ENCODE assay signal across 8 cellular contexts in the genomic region with DNA sequence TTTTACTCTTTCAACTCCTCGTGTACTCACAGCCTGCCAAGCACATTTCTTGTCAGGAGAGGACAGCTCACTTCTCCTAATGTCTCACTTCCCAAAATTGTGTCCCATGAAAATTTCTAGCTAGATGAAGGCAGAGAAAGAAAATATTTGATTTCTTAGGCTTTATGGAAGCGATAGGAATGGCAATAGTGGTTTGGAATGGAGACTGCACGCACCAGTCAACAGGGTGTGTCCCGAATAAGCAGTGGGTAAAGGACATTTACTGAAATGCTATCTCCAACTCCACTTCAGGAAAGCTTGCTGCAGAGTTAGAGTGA. TPM values are rescaled to one million over a fixed set of nuclear protein-coding genes. Genes with fewer than 3 reads are reported as not detected.
A peak's percentile ranks its signal among the peaks of the same experiment; 100 is the strongest.
DNase-seq lines count a peak whose midpoint lies in the region; ATAC-seq, FAIRE-seq and TF ChIP-seq lines count a peak whose summit lies in the region.

No MANE protein-coding gene starts in this region.

- H3K4me2 ChIP-seq in K562 (ENCODE audit: insufficient read depth, low read length) (peak overlapping the region; percentile 98), mesenchymal stem cell (ENCODE audit: low read length, poor library complexity, severe bottlenecking) (peak overlapping the region; percentile 60)

- H3K9me3 ChIP-seq in K562 (replicated peaks; ENCODE audit: control insufficient read depth, insufficient read depth, low read depth, low read length) (peaks cover 3% of the 10 kb centered on the region; the same call in 1 of the 2 replicates), mesenchymal stem cell (ENCODE audit: control insufficient read depth, low read length) (peaks cover 22% of the 10 kb centered on the region)

- intact Hi-C loops in K562 (cut with micrococcal nuclease), result no loop called here

- no peak for FAIRE-seq in K562 (lab: Jason Lieb, UNC)

- peak overlapping the region; percentile 43 to 54 for H3K18ac ChIP-seq in mesenchymal stem cell (ENCODE audit: low read depth in 1 of 2, low read length in 2 of 2)

- H3K27ac Mint-ChIP-seq in activated naive CD4-positive, alpha-beta T cell treated with anti-CD3 and anti-CD28 coated beads, Interleukin-2, amount 50 U/mL, for 24 hours, result peak overlapping the region; percentile 93

- no peak for TF ChIP-seq EP300 in K562 (IDR thresholded peaks at IDR 0.05; ENCODE audit: low read length)

- peak overlapping the region in 1 of 2 experiments; percentile 47 for H3K4ac ChIP-seq in mesenchymal stem cell (ENCODE audit: low read depth in 1 of 2, low read length in 2 of 2)

- peaks cover 4% of the 10 kb centered on the region; the same call in 1 of the 3 replicates for H3K36me3 ChIP-seq in K562 (ENCODE audit: control insufficient read depth, insufficient read depth, low read length)
- peaks cover 14 to 32% of the 10 kb centered on the region in 2 experiments for H3K36me3 ChIP-seq in mesenchymal stem cell (ENCODE audit: control insufficient read depth in 1 of 2, insufficient read depth in 2 of 2, low read depth in 1 of 2, low read length in 2 of 2)
- H3K36me3 ChIP-seq in urinary bladder (ENCODE audit: insufficient read depth), result peaks cover 13% of the 10 kb centered on the region

- POLR2A ChIA-PET in K562 (lab: Yijun Ruan, JAX), result interaction anchor here (0.6 to 1.1 kb wide), 7 partner anchors 10 to 357 kb away, joined by 3 to 4 read pairs (median 3); a partner anchor contains a TSS

- H3K14ac ChIP-seq in mesenchymal stem cell (ENCODE audit: low read length in 2 of 2), result no peak overlapping the region

- no peak overlapping the region for H2BK15ac ChIP-seq in mesenchymal stem cell (ENCODE audit: low read depth, poor library complexity, severe bottlenecking)

- no peak for TF ChIP-seq CTCF in K562 (IDR thresholded peaks at IDR 0.05 in 2 of 3, conservative IDR thresholded peaks at IDR 0.05 in 1 of 3; ENCODE audit: insufficient read depth in 2 of 3, low read depth in 1 of 3, low read length in 3 of 3)

- no peak for DNase-seq in activated naive CD4-positive, alpha-beta T cell treated with Interleukin-2 at 50 U/mL for 16 hours
- DNase-seq in K562 (ENCODE audit: extremely low read depth in 1 of 4, low spot score in 3 of 4) (peak in 1 of 4 experiments; percentile 8), mesenchymal stem cell (no peak), SKM-1 treated with dmso at 0.1 percent for 144 hours (lab: John Stamatoyannopoulos, UW; ENCODE audit: unreplicated experiment) (no peak), dedifferentiated amniotic fluid mesenchymal stem cell (ENCODE audit: extremely low spot score) (no peak), mucosa of gallbladder (ENCODE audit: low spot score) (no peak)

- no peak for ATAC-seq in K562

- H4K8ac ChIP-seq in mesenchymal stem cell (ENCODE audit: low read length), result peak overlapping the region; percentile 98

- peaks cover 36% of the 10 kb centered on the region for H3K36me3 Mint-ChIP-seq in activated naive CD4-positive, alpha-beta T cell treated with anti-CD3 and anti-CD28 coated beads, Interleukin-2, amount 50 U/mL, for 24 hours

- peak overlapping the region; percentile 70 for H2AK5ac ChIP-seq in mesenchymal stem cell (ENCODE audit: low read length, severe bottlenecking)

- in situ Hi-C loops in K562 (cut with MboI), result no loop called here

- H3K23ac ChIP-seq in mesenchymal stem cell (ENCODE audit: low read length in 2 of 2), result no peak overlapping the region

- CTCF ChIA-PET in K562 (lab: Yijun Ruan, JAX; ENCODE audit: low intra/inter-chr PET ratio), result no interaction called here

- peaks cover 19% of the 10 kb centered on the region for H3K79me1 ChIP-seq in mesenchymal stem cell (replicated peaks; ENCODE audit: low read length, poor library complexity, severe bottlenecking)

- H3K79me2 ChIP-seq in K562 (ENCODE audit: control insufficient read depth, insufficient read depth, low read length), result peaks cover 5% of the 10 kb centered on the region; the same call in 1 of the 3 replicates

- H3K4me1 ChIP-seq in K562 (replicated peaks in 1 of 2; ENCODE audit: control insufficient read depth in 2 of 2, insufficient read depth in 2 of 2, low read length in 2 of 2) (peaks cover 3 to 4% of the 10 kb centered on the region in 2 experiments; a peak in 1 of 5 replicates), mesenchymal stem cell (ENCODE audit: control insufficient read depth, insufficient read depth, low read depth, low read length) (peaks cover 1% of the 10 kb centered on the region), urinary bladder (ENCODE audit: insufficient read depth) (no peaks in the 10 kb centered on the region)

- peak overlapping the region; percentile 97 for H3K4me3 Mint-ChIP-seq in activated naive CD4-positive, alpha-beta T cell treated with anti-CD3 and anti-CD28 coated beads, Interleukin-2, amount 50 U/mL, for 24 hours

- BruUV-seq in K562 (replicated peaks; lab: Mats Ljungman, UMichigan), result no TSS peak

- 32% methylated on average over 4 of the region's 4 CpGs for WGBS in K562 (ENCODE audit: insufficient coverage, low coverage, missing lambda C conversion rate)
- 34% methylated on average over 4 of the region's 4 CpGs for WGBS in mesenchymal stem cell
- 34% methylated on average over 4 of the region's 4 CpGs for WGBS in urinary bladder

- no peak for TF ChIP-seq POLR2A in K562 (conservative IDR thresholded peaks at IDR 0.05)

- H3K4me3 ChIP-seq in K562 (peak overlapping the region; percentile 80), mesenchymal stem cell (ENCODE audit: insufficient read depth in 1 of 2, low read depth in 1 of 2, low read length in 2 of 2) (peak overlapping the region in 1 of 2 experiments; percentile 97), urinary bladder (ENCODE audit: low read depth, low read length) (peak overlapping the region; percentile 80)

- H3K9me1 ChIP-seq in K562 (ENCODE audit: control insufficient read depth, insufficient read depth, low read length), result no peaks in the 10 kb centered on the region

- H4K20me1 ChIP-seq in K562 (replicated peaks; ENCODE audit: control insufficient read depth, insufficient read depth, low read length), result no peaks in the 10 kb centered on the region

- H2BK12ac ChIP-seq in mesenchymal stem cell (ENCODE audit: low read length in 2 of 2), result no peak overlapping the region

- H3K9me3 Mint-ChIP-seq in activated naive CD4-positive, alpha-beta T cell treated with anti-CD3 and anti-CD28 coated beads, Interleukin-2, amount 50 U/mL, for 24 hours, result peaks cover 46% of the 10 kb centered on the region

- H2BK5ac ChIP-seq in mesenchymal stem cell (ENCODE audit: low read depth, low read length, poor library complexity, severe bottlenecking), result no peak overlapping the region

- H2AFZ ChIP-seq in K562 (ENCODE audit: low read depth, low read length) (peak overlapping the region; percentile 85), mesenchymal stem cell (ENCODE audit: low read depth, low read length) (peak overlapping the region; percentile 85)

- no peak for TF ChIP-seq RAD21 in K562 (CRISPR knock-in tag; conservative IDR thresholded peaks at IDR 0.05 in 1 of 2, IDR thresholded peaks at IDR 0.05 in 1 of 2)

- H3K27me3 ChIP-seq in K562 (ENCODE audit: control insufficient read depth in 2 of 2, insufficient read depth in 2 of 2, low read length in 2 of 2) (no peaks in the 10 kb centered on the region), mesenchymal stem cell (ENCODE audit: control insufficient read depth in 1 of 2, insufficient read depth in 1 of 2, low read length in 2 of 2) (no peaks in the 10 kb centered on the region)

- H3K27ac ChIP-seq in K562 (ENCODE audit: extremely low read depth, low read depth, low read length) (peak overlapping the region; percentile 86; the same call in 1 of the 3 replicates), mesenchymal stem cell (ENCODE audit: low read length, poor library complexity, severe bottlenecking) (no peak overlapping the region), urinary bladder (ENCODE audit: low read depth) (no peak overlapping the region)

- peak overlapping the region; percentile 39 for H4K91ac ChIP-seq in mesenchymal stem cell (ENCODE audit: low read length)

- peaks cover 4% of the 10 kb centered on the region for H3K27me3 Mint-ChIP-seq in activated naive CD4-positive, alpha-beta T cell treated with anti-CD3 and anti-CD28 coated beads, Interleukin-2, amount 50 U/mL, for 24 hours

- H3K4me1 Mint-ChIP-seq in activated naive CD4-positive, alpha-beta T cell treated with anti-CD3 and anti-CD28 coated beads, Interleukin-2, amount 50 U/mL, for 24 hours, result peaks cover 34% of the 10 kb centered on the region

- peak overlapping the region in 1 of 2 experiments; percentile 88; a peak in 2 of 4 replicates for H3K9ac ChIP-seq in K562 (ENCODE audit: insufficient read depth in 1 of 2, low read depth in 2 of 2, low read length in 2 of 2)
- peak overlapping the region; percentile 98 for H3K9ac ChIP-seq in mesenchymal stem cell (ENCODE audit: low read length)

- no peak overlapping the region for H2BK120ac ChIP-seq in mesenchymal stem cell (ENCODE audit: low read depth, low read length)

RNA-seq across cellular contexts. Expression of a gene that starts 0.3 kb away (rescaled TPM):
- total RNA-seq in K562 (2011; cell fraction: chromatin; rRNA removed; ENCODE audit: low replicate concordance), result 3.8 and 7.7 TPM in 2 replicates
- total RNA-seq in K562 (2011; cell fraction: nucleolus; rRNA removed), result 2.8 and 3.2 TPM in 2 replicates
- total RNA-seq in K562 (2011; cell fraction: nucleoplasm; rRNA removed), result 3.1 and 4.0 TPM in 2 replicates
- total RNA-seq in K562 (2014; rRNA removed) (2.2 and 4.2 TPM in 2 replicates), K562 (2014; rRNA removed; fragmentation: Illumina TruSeq; extraction: Trizol) (4.5 and 5.8 TPM in 2 replicates), K562 (2015; rRNA removed; fragmentation: Illumina TruSeq; extraction: Trizol) (2.3 and 3.0 TPM in 2 replicates), K562 (2021) (2.3 and 2.8 TPM in 2 replicates), urinary bladder (9.2 TPM), mucosa of gallbladder (4.1 TPM)
- polyA plus RNA-seq in K562 (2011; rRNA removed) (1.8 and 2.3 TPM in 2 replicates), K562 (2014; fragmentation: Illumina TruSeq; extraction: Trizol) (3.6 and 3.8 TPM in 2 replicates), K562 (2014; fragmentation: Nextera tagmentation; extraction: Ambion mirVana) (1 to 10 TPM; 2.4 to 3.6 TPM), K562 (2014; rRNA removed) (2.8 and 4.6 TPM in 2 replicates), urinary bladder (5.3 TPM)
- 0.51 and 1.1 TPM in 2 replicates for polyA plus RNA-seq in K562 (2011; cell fraction: cytosol; rRNA removed)
- 1.1 and 1.7 TPM in 2 replicates for polyA plus RNA-seq in K562 (2011; cell fraction: nucleus; rRNA removed)
- 2.9 and 5.3 TPM in 2 replicates for polyA plus RNA-seq in K562 (2012)
- polyA minus RNA-seq in K562 (2011; rRNA and poly(A)+ RNA removed), result 3.0 and 3.6 TPM in 2 replicates
- polyA minus RNA-seq in K562 (2011; cell fraction: cytosol; rRNA and poly(A)+ RNA removed), result 0.67 TPM in 1 of 2 replicates, not detected in the other
- 1.9 and 2.1 TPM in 2 replicates for polyA minus RNA-seq in K562 (2011; cell fraction: nucleus; rRNA and poly(A)+ RNA removed)
- polyA plus RNA-seq in mesenchymal stem cell (2013, experiment 1 of 2), result 3.1 TPM
- polyA plus RNA-seq in mesenchymal stem cell (2013, experiment 2 of 2), result 3.2 TPM

RNA-seq across cellular contexts. Expression of a gene that starts 22.1 kb away (rescaled TPM):
- 6.6 and 11.6 TPM in 2 replicates for total RNA-seq in K562 (2011; cell fraction: chromatin; rRNA removed; ENCODE audit: low replicate concordance)
- 8.9 and 9.3 TPM in 2 replicates for total RNA-seq in K562 (2011; cell fraction: nucleolus; rRNA removed)
- total RNA-seq in K562 (2011; cell fraction: nucleoplasm; rRNA removed), result 12.1 and 18.8 TPM in 2 replicates
- 1.3 and 1.6 TPM in 2 replicates for total RNA-seq in K562 (2014; rRNA removed)
- total RNA-seq in K562 (2014; rRNA removed; fragmentation: Illumina TruSeq; extraction: Trizol), result 2.4 and 3.0 TPM in 2 replicates
- total RNA-seq in K562 (2015; rRNA removed; fragmentation: Illumina TruSeq; extraction: Trizol), result 1.6 and 2.3 TPM in 2 replicates
- 1.8 and 3.1 TPM in 2 replicates for total RNA-seq in K562 (2021)
- polyA plus RNA-seq in K562 (2011; rRNA removed), result 2.2 and 4.0 TPM in 2 replicates
- polyA plus RNA-seq in K562 (2011; cell fraction: cytosol; rRNA removed), result 1.0 and 1.8 TPM in 2 replicates
- polyA plus RNA-seq in K562 (2011; cell fraction: nucleus; rRNA removed), result 1.9 and 2.8 TPM in 2 replicates
- 1.3 and 2.1 TPM in 2 replicates for polyA plus RNA-seq in K562 (2012)
- 1.7 and 2.2 TPM in 2 replicates for polyA plus RNA-seq in K562 (2014; fragmentation: Illumina TruSeq; extraction: Trizol)
- 1 to 10 TPM; 2.0 TPM for polyA plus RNA-seq in K562 (2014; fragmentation: Nextera tagmentation; extraction: Ambion mirVana)
- polyA plus RNA-seq in K562 (2014; rRNA removed), result 2.3 and 3.1 TPM in 2 replicates
- polyA minus RNA-seq in K562 (2011; rRNA and poly(A)+ RNA removed), result 4.3 and 5.6 TPM in 2 replicates
- 1.3 TPM in 1 of 2 replicates, not detected in the other for polyA minus RNA-seq in K562 (2011; cell fraction: cytosol; rRNA and poly(A)+ RNA removed)
- polyA minus RNA-seq in K562 (2011; cell fraction: nucleus; rRNA and poly(A)+ RNA removed), result 3.0 and 6.3 TPM in 2 replicates
- polyA plus RNA-seq in mesenchymal stem cell (2013, experiment 1 of 2), result 1.6 TPM
- 1.8 TPM for polyA plus RNA-seq in mesenchymal stem cell (2013, experiment 2 of 2)
- 9.9 TPM for total RNA-seq in urinary bladder
- 4.0 TPM for polyA plus RNA-seq in urinary bladder
- total RNA-seq in mucosa of gallbladder, result 5.7 TPM

RNA-seq across cellular contexts. Expression of a gene that starts 27.0 kb away (rescaled TPM):
- total RNA-seq in K562 (2011; cell fraction: chromatin; rRNA removed; ENCODE audit: low replicate concordance), result 0.44 and 0.70 TPM in 2 replicates
- total RNA-seq in K562 (2011; cell fraction: nucleolus; rRNA removed), result 0.83 and 1.2 TPM in 2 replicates
- 0.46 and 0.51 TPM in 2 replicates for total RNA-seq in K562 (2011; cell fraction: nucleoplasm; rRNA removed)
- total RNA-seq in K562 (2014; rRNA removed), result 1.2 and 1.3 TPM in 2 replicates
- total RNA-seq in K562 (2014; rRNA removed; fragmentation: Illumina TruSeq; extraction: Trizol), result 0.44 and 0.70 TPM in 2 replicates
- 0.54 and 0.57 TPM in 2 replicates for total RNA-seq in K562 (2015; rRNA removed; fragmentation: Illumina TruSeq; extraction: Trizol)
- total RNA-seq in K562 (2021), result 0.35 and 0.85 TPM in 2 replicates
- 0.21 and 0.26 TPM in 2 replicates for polyA plus RNA-seq in K562 (2011; rRNA removed)
- 0.19 TPM in 1 of 2 replicates, not detected in the other for polyA plus RNA-seq in K562 (2011; cell fraction: cytosol; rRNA removed)
- polyA plus RNA-seq in K562 (2011; cell fraction: nucleus; rRNA removed), result 0.27 and 0.75 TPM in 2 replicates
- 0.60 and 1.6 TPM in 2 replicates for polyA plus RNA-seq in K562 (2012)
- 0.71 and 1.1 TPM in 2 replicates for polyA plus RNA-seq in K562 (2014; fragmentation: Illumina TruSeq; extraction: Trizol)
- 1 to 10 TPM; 1.2 to 1.8 TPM for polyA plus RNA-seq in K562 (2014; fragmentation: Nextera tagmentation; extraction: Ambion mirVana)
- 0.98 and 1.1 TPM in 2 replicates for polyA plus RNA-seq in K562 (2014; rRNA removed)
- polyA minus RNA-seq in K562 (2011; rRNA and poly(A)+ RNA removed), result 0.46 and 0.72 TPM in 2 replicates
- polyA minus RNA-seq in K562 (2011; cell fraction: cytosol; rRNA and poly(A)+ RNA removed), result not detected in 2 replicates
- polyA minus RNA-seq in K562 (2011; cell fraction: nucleus; rRNA and poly(A)+ RNA removed), result 0.54 TPM in 1 of 2 replicates, not detected in the other
- 2.4 TPM for polyA plus RNA-seq in mesenchymal stem cell (2013, experiment 1 of 2)
- polyA plus RNA-seq in mesenchymal stem cell (2013, experiment 2 of 2), result 2.2 TPM
- total RNA-seq in urinary bladder, result 11.7 TPM
- 3.6 TPM for polyA plus RNA-seq in urinary bladder
- 8.1 TPM for total RNA-seq in mucosa of gallbladder

RNA-seq across cellular contexts. Expression of a gene that starts 40.9 kb away (rescaled TPM):
- total RNA-seq in K562 (2011; cell fraction: chromatin; rRNA removed; ENCODE audit: low replicate concordance), result 0.72 and 1.5 TPM in 2 replicates
- total RNA-seq in K562 (2011; cell fraction: nucleolus; rRNA removed), result 0.17 and 0.39 TPM in 2 replicates
- total RNA-seq in K562 (2011; cell fraction: nucleoplasm; rRNA removed), result 1.7 and 2.1 TPM in 2 replicates
- total RNA-seq in K562 (2014; rRNA removed) (0.09 and 0.29 TPM in 2 replicates), K562 (2014; rRNA removed; fragmentation: Illumina TruSeq; extraction: Trizol) (0.67 and 0.76 TPM in 2 replicates), K562 (2015; rRNA removed; fragmentation: Illumina TruSeq; extraction: Trizol) (0.26 and 0.29 TPM in 2 replicates), K562 (2021) (0.47 and 0.62 TPM in 2 replicates), urinary bladder (14.1 TPM), mucosa of gallbladder (7.6 TPM)
- polyA plus RNA-seq in K562 (2011; rRNA removed) (0.09 and 0.20 TPM in 2 replicates), K562 (2014; fragmentation: Illumina TruSeq; extraction: Trizol) (0.22 and 0.28 TPM in 2 replicates), K562 (2014; fragmentation: Nextera tagmentation; extraction: Ambion mirVana) (under 1 TPM; 0.37 to 0.53 TPM), K562 (2014; rRNA removed) (0.26 and 0.40 TPM in 2 replicates), urinary bladder (5.6 TPM)
- 0.01 TPM in 2 replicates for polyA plus RNA-seq in K562 (2011; cell fraction: cytosol; rRNA removed)
- polyA plus RNA-seq in K562 (2011; cell fraction: nucleus; rRNA removed), result 0.18 TPM in 2 replicates
- polyA plus RNA-seq in K562 (2012), result 0.23 and 0.64 TPM in 2 replicates
- 0.24 and 0.28 TPM in 2 replicates for polyA minus RNA-seq in K562 (2011; rRNA and poly(A)+ RNA removed)
- polyA minus RNA-seq in K562 (2011; cell fraction: cytosol; rRNA and poly(A)+ RNA removed), result not detected in 2 replicates
- 0.13 and 1.2 TPM in 2 replicates for polyA minus RNA-seq in K562 (2011; cell fraction: nucleus; rRNA and poly(A)+ RNA removed)
- 5.4 TPM for polyA plus RNA-seq in mesenchymal stem cell (2013, experiment 1 of 2)
- polyA plus RNA-seq in mesenchymal stem cell (2013, experiment 2 of 2), result 5.3 TPM

RNA-seq across cellular contexts. Expression of a gene that starts 47.1 kb away (rescaled TPM):
- total RNA-seq in K562 (2011; cell fraction: chromatin; rRNA removed; ENCODE audit: low replicate concordance), result 0.19 and 0.23 TPM in 2 replicates
- 0.13 TPM in 1 of 2 replicates, not detected in the other for total RNA-seq in K562 (2011; cell fraction: nucleolus; rRNA removed)
- total RNA-seq in K562 (2011; cell fraction: nucleoplasm; rRNA removed), result 0.22 and 0.38 TPM in 2 replicates
- 0.16 and 0.23 TPM in 2 replicates for total RNA-seq in K562 (2014; rRNA removed)
- 0.22 and 0.29 TPM in 2 replicates for total RNA-seq in K562 (2014; rRNA removed; fragmentation: Illumina TruSeq; extraction: Trizol)
- total RNA-seq in K562 (2015; rRNA removed; fragmentation: Illumina TruSeq; extraction: Trizol), result 0.18 and 0.19 TPM in 2 replicates
- total RNA-seq in K562 (2021), result 0.18 and 0.24 TPM in 2 replicates
- 0.04 and 0.07 TPM in 2 replicates for polyA plus RNA-seq in K562 (2011; rRNA removed)
- polyA plus RNA-seq in K562 (2011; cell fraction: cytosol; rRNA removed), result 0.03 TPM in 2 replicates
- 0.03 TPM in 2 replicates for polyA plus RNA-seq in K562 (2011; cell fraction: nucleus; rRNA removed)
- polyA plus RNA-seq in K562 (2012), result 0.14 and 0.25 TPM in 2 replicates
- 0.10 and 0.17 TPM in 2 replicates for polyA plus RNA-seq in K562 (2014; fragmentation: Illumina TruSeq; extraction: Trizol)
- polyA plus RNA-seq in K562 (2014; fragmentation: Nextera tagmentation; extraction: Ambion mirVana), result under 1 TPM; 0.13 to 0.20 TPM
- 0.03 and 0.20 TPM in 2 replicates for polyA plus RNA-seq in K562 (2014; rRNA removed)
- polyA minus RNA-seq in K562 (2011; rRNA and poly(A)+ RNA removed), result 0.03 and 0.21 TPM in 2 replicates
- polyA minus RNA-seq in K562 (2011; cell fraction: cytosol; rRNA and poly(A)+ RNA removed), result not detected in 2 replicates
- 0.11 TPM in 1 of 2 replicates, not detected in the other for polyA minus RNA-seq in K562 (2011; cell fraction: nucleus; rRNA and poly(A)+ RNA removed)
- polyA plus RNA-seq in mesenchymal stem cell (2013, experiment 1 of 2), result 1.5 TPM
- 1.3 TPM for polyA plus RNA-seq in mesenchymal stem cell (2013, experiment 2 of 2)
- 5.7 TPM for total RNA-seq in urinary bladder
- 0.71 TPM for polyA plus RNA-seq in urinary bladder
- 3.7 TPM for total RNA-seq in mucosa of gallbladder
